Comparison of ENCODE assay signal across 8 cellular contexts in genomic region chr5:892390-893136, GRCh38. TPM values are rescaled to one million over a fixed set of nuclear protein-coding genes. Genes with fewer than 3 reads are reported as not detected.
DNase-seq lines count a peak whose midpoint lies in the region; ATAC-seq, FAIRE-seq and TF ChIP-seq lines count a peak whose summit lies in the region.

Gene BRD9, minus strand, starts transcription at chr5:892801. Its CDS starts 144 bp downstream, at chr5:892657.
Gene TRIP13, plus strand, starts transcription at chr5:892884. Its CDS starts 115 bp downstream, at chr5:892999.

- intact Hi-C loops in spleen (cut with DNase I; ENCODE audit: low total_unique reads), result no loop called here

- peak within 1 kb of the TSS; percentile 60 to 91 (median 78) for H3K27ac Mint-ChIP-seq in immature natural killer cell

- peaks cover 0 to 4% (median 4%) of the 10 kb centered on the region in 3 donors for H3K27me3 Mint-ChIP-seq in immature natural killer cell (ENCODE audit: low read depth in 3 of 3)

- peaks cover 4 to 14% (median 12%) of the 10 kb centered on the region in 3 donors for H3K36me3 Mint-ChIP-seq in immature natural killer cell

- H3K27me3 ChIP-seq in bronchial epithelial cell (ENCODE audit: control insufficient read depth, insufficient read depth, low read length) (no peaks in the 10 kb centered on the region), spleen (replicated peaks in 1 of 7) (no peaks in the 10 kb centered on the region)

- no peak for FAIRE-seq in bronchial epithelial cell (lab: Jason Lieb, UNC)

- ATAC-seq in GM18502 (IDR thresholded peaks at IDR 0.05; ENCODE audit: poor library complexity, unreplicated experiment) (peak; percentile 98), HG02943 (IDR thresholded peaks at IDR 0.05; ENCODE audit: low read depth, unreplicated experiment) (peak; percentile 93)

- H3K36me3 ChIP-seq in bronchial epithelial cell (ENCODE audit: control insufficient read depth, insufficient read depth, low read length), result peaks cover 26% of the 10 kb centered on the region
- H3K36me3 ChIP-seq in spleen, result peaks cover 0 to 45% (median 36%) of the 10 kb centered on the region in 6 donors

- peak within 1 kb of the TSS; percentile 81 to 88 (median 85) for H3K4me3 Mint-ChIP-seq in immature natural killer cell

- DNase-seq in NCI-H2081 (lab: John Stamatoyannopoulos, UW) (peak; percentile 94 to 95), bronchial epithelial cell (ENCODE audit: low read depth) (peak; percentile 57), immature natural killer cell (peak; percentile 80 to 85 (median 84)), spleen (peak; percentile 96)

- H3K27ac ChIP-seq in 22Rv1 (peak within 1 kb of the TSS; percentile 86), VCaP (peak within 1 kb of the TSS; percentile 95), spleen (peak within 1 kb of the TSS; percentile 72 to 95 (median 91))

- H3K9me3 ChIP-seq in spleen, result no peaks in the 10 kb centered on the region

- H3K4me1 ChIP-seq in spleen, result peaks cover 15 to 37% (median 27%) of the 10 kb centered on the region in 6 donors

- H3K4me1 Mint-ChIP-seq in immature natural killer cell, result peaks cover 16 to 24% of the 10 kb centered on the region in 2 donors

- peak; percentile 23; the same call in 1 of the 2 replicates for TF ChIP-seq CTCF in 22Rv1 (IDR thresholded peaks at IDR 0.05)
- TF ChIP-seq CTCF in VCaP (conservative IDR thresholded peaks at IDR 0.05), result no peak; the same call in 1 of the 2 replicates
- TF ChIP-seq CTCF in bronchial epithelial cell (IDR thresholded peaks at IDR 0.05; ENCODE audit: insufficient read depth, low read length, severe bottlenecking), result no peak
- peak in 2 of 11 experiments; percentile 19 to 31 for TF ChIP-seq CTCF in spleen (IDR thresholded peaks at IDR 0.05 in 8 of 11, conservative IDR thresholded peaks at IDR 0.05 in 3 of 11)

- TF ChIP-seq POLR2A in spleen (IDR thresholded peaks at IDR 0.05), result peak in 2 of 3 donors; percentile 17 to 66

- peak within 1 kb of the TSS; percentile 98 for H3K4me3 ChIP-seq in bronchial epithelial cell (ENCODE audit: low read depth, low read length)
- H3K4me3 ChIP-seq in spleen, result peak within 1 kb of the TSS; percentile 70 to 94 (median 81)

- WGBS in spleen, 5 donors, result 0 to 1% (median 0%) methylated on average over 6 to 91 of the region's 91 CpGs

- H3K9me3 Mint-ChIP-seq in immature natural killer cell, result no peaks in the 10 kb centered on the region

RNA-seq across cellular contexts. Expression of gene BRD9, which starts in this region (rescaled TPM):
- 36.1 TPM in 2 replicates for total RNA-seq in bronchial epithelial cell
- 10 to 100 TPM in 2 of 3 donors, 1 to 10 TPM in 1; 7.5 to 16.6 (median 16.4) TPM for polyA plus RNA-seq in immature natural killer cell
- 10 to 100 TPM; 32.2 to 82.9 (median 39.7) TPM for total RNA-seq in spleen
- polyA plus RNA-seq in spleen, result 10 to 100 TPM; 26.5 to 54.5 (median 38.6) TPM

RNA-seq across cellular contexts. Expression of gene TRIP13, which starts in this region (rescaled TPM):
- total RNA-seq in bronchial epithelial cell (0.77 and 1.8 TPM in 2 replicates), spleen (1 to 10 TPM; 1.0 to 5.4 (median 2.1) TPM)
- polyA plus RNA-seq in immature natural killer cell (1 to 10 TPM in 1 of 3 donors, under 1 TPM in 2; 0.41 to 2.1 (median 0.72) TPM), spleen (1 to 10 TPM; 1.2 to 3.4 (median 2.6) TPM)

Comparison
In these comparisons a context has a peak if more than half of its experiments do, and no peak if none do; other contexts are left out.
1. Peak in every context shown above with its lines: DNase-seq, ATAC-seq, H3K4me3 ChIP-seq and H3K27ac ChIP-seq.